ENCODE assay signal across 13 cellular contexts in genomic region chr10:30055094-30055701, GRCh38. TPM values are rescaled to one million over a fixed set of nuclear protein-coding genes. Genes with fewer than 3 reads are reported as not detected.
A peak's percentile ranks its signal among the peaks of the same experiment; 100 is the strongest.
DNase-seq lines count a peak whose midpoint lies in the region; ATAC-seq and TF ChIP-seq lines count a peak whose summit lies in the region.
"Had no signal": no experiment of that assay in that cellular context is flagged by ENCODE, and none has a peak within 500 bp of the region (broad histone marks: within the 10 kb centered on the region; RNA-seq: fewer than 3 reads in every experiment).

No MANE protein-coding gene starts in this region.

- H3K36me3 ChIP-seq in adipocyte (ENCODE audit: control insufficient read depth, insufficient read depth, low read length, severe bottlenecking) (no peaks in the 10 kb centered on the region), right atrium auricular region (no peaks in the 10 kb centered on the region), skeletal muscle tissue (ENCODE audit: control insufficient read depth in 3 of 3, insufficient read depth in 3 of 3, low read length in 3 of 3) (no peaks in the 10 kb centered on the region), mucosa of descending colon (ENCODE audit: low read depth) (no peaks in the 10 kb centered on the region)
- H3K36me3 ChIP-seq: spleen had no signal

- in situ Hi-C loops in Caki2 (cut with HindIII; ENCODE audit: low pct_unique_long_range_greater_than_20kb, low sequenced_read_pairs), result no loop called here

- TF ChIP-seq CTCF in right atrium auricular region (IDR thresholded peaks at IDR 0.05), result no peak
- no peak for TF ChIP-seq CTCF in mucosa of descending colon (IDR thresholded peaks at IDR 0.05)

- H3K9ac ChIP-seq in adipocyte (ENCODE audit: low read length) (peak overlapping the region; percentile 10), skeletal muscle tissue (ENCODE audit: low read depth in 1 of 3, low read length in 3 of 3) (no peak overlapping the region)

- intact Hi-C loops in mucosa of descending colon (cut with DNase I, micrococcal nuclease), result no loop called here

- H3K4me3 ChIP-seq in adipocyte (ENCODE audit: low read length) (peak overlapping the region; percentile 35), right atrium auricular region (no peak overlapping the region), skeletal muscle tissue (ENCODE audit: low read length in 3 of 3) (no peak overlapping the region), mucosa of descending colon (no peak overlapping the region)
- H3K4me3 ChIP-seq: spleen had no signal

- H3K27ac ChIP-seq in right atrium auricular region, result peak overlapping the region; percentile 94 to 95
- H3K27ac ChIP-seq in skeletal muscle tissue (ENCODE audit: low read depth, low read length), result peak overlapping the region; percentile 25
- H3K27ac ChIP-seq: spleen had no signal

- H3K4me1 ChIP-seq in adipocyte (ENCODE audit: control insufficient read depth, insufficient read depth, low read length) (peaks cover 43% of the 10 kb centered on the region), right atrium auricular region (peaks cover 0 to 71% of the 10 kb centered on the region in 2 donors), skeletal muscle tissue (ENCODE audit: control insufficient read depth in 3 of 3, insufficient read depth in 3 of 3, low read length in 3 of 3) (peaks cover 6 to 7% (median 7%) of the 10 kb centered on the region in 3 donors), mucosa of descending colon (ENCODE audit: low read depth) (peaks cover 3% of the 10 kb centered on the region)

- H3K9me3 ChIP-seq in adipocyte (ENCODE audit: control insufficient read depth, low read length) (no peaks in the 10 kb centered on the region), right atrium auricular region (no peaks in the 10 kb centered on the region), skeletal muscle tissue (ENCODE audit: control insufficient read depth in 3 of 3, low read length in 3 of 3) (no peaks in the 10 kb centered on the region), mucosa of descending colon (no peaks in the 10 kb centered on the region)
- H3K9me3 ChIP-seq: spleen had no signal

- H3K27me3 ChIP-seq in adipocyte (replicated peaks; ENCODE audit: control insufficient read depth, insufficient read depth, low read length) (no peaks in the 10 kb centered on the region), right atrium auricular region (no peaks in the 10 kb centered on the region), skeletal muscle tissue (ENCODE audit: control insufficient read depth in 3 of 3, insufficient read depth in 3 of 3, low read length in 3 of 3) (no peaks in the 10 kb centered on the region)

- no peak for ATAC-seq in GM19351 (IDR thresholded peaks at IDR 0.05; ENCODE audit: unreplicated experiment)
- ATAC-seq in mucosa of descending colon, result no peak
- ATAC-seq in GM19455 (IDR thresholded peaks at IDR 0.05; ENCODE audit: unreplicated experiment), result no peak
- ATAC-seq: activated T-cell treated with anti-CD3 and anti-CD28 coated beads, Interleukin-2, amount 50 U/mL, for 72 hours; natural killer cell had no signal

- peak; percentile 57 for DNase-seq in Caki2 (ENCODE audit: low read depth)
- DNase-seq in adipocyte (ENCODE audit: low read depth), result peak; percentile 34
- DNase-seq in right atrium auricular region (ENCODE audit: low spot score), result no peak
- no peak for DNase-seq in mucosa of descending colon
- DNase-seq in NCI-H146 (lab: John Stamatoyannopoulos, UW), result no peak
- DNase-seq: activated T-cell treated with anti-CD3 and anti-CD28 coated beads, Interleukin-2, amount 50 U/mL, for 72 hours; C1 segment of cervical spinal cord; natural killer cell; spleen; T-helper 1 cell had no signal

RNA-seq across cellular contexts. Expression of gene JCAD, which starts 4.2 kb away (rescaled TPM):
- 20.9 and 23.5 TPM in 2 replicates for total RNA-seq in Caki2 (2014; rRNA removed; shearing (Covaris generic); ENCODE audit: low replicate concordance)
- total RNA-seq in right atrium auricular region, result 10 to 100 TPM; 34.1 to 39.8 TPM
- total RNA-seq in skeletal muscle tissue, result 19.8 TPM
- 100 to 1,000 TPM in 1 of 3 donors, 1 to 10 TPM in 2; 4.9 to 256 (median 9.0) TPM for total RNA-seq in mucosa of descending colon

Comparison
In these comparisons a context has a peak if more than half of its experiments do, and no peak if none do; other contexts are left out.
1. DNase-seq: peak in Caki2 (single experiment) and adipocyte (single experiment); none in right atrium auricular region (single experiment), mucosa of descending colon (0 of 3) and NCI-H146 (single experiment).